ENCODE assay signal across 23 cellular contexts in the genomic region with DNA sequence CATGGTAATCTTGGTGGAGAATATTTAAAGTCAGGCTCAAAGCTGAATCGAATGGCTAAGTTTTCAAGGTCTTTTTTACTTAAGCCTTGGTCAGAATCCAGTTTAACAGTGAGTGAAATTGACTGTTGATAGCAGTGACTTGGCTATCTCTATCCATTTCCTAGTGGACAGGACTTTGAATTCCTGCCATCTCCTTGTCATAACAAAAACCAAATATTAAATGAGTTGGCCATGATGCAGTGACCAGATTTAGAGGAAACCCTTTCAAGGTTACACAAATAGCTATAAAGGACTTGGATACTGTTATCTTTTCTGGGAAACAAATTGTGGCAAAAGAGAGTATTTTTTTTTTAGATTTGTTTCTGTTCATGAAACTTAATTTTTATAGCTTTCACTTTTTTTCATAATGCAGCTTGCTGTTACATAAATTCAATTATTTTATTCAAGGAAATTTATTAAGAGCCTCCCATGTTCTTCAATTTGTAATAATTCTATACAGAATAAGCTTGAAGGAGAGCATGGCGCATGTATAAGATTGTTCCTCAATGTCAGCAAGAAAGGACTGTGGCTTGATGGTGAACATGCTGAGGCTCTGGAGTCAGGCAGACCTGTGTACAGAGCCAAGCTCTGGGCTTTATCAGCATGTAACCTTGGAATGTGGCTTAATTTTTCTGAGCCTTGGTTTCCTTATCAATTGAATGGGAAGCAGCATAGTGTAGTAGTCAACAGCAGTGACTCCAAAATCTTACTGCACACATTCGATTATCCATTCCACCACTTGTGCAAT.
DNase-seq lines count a peak whose midpoint lies in the region; ATAC-seq, FAIRE-seq and TF ChIP-seq lines count a peak whose summit lies in the region.
"Had no signal": no experiment of that assay in that cellular context is flagged by ENCODE, and none has a peak within 500 bp of the region (broad histone marks: within the 10 kb centered on the region; RNA-seq: fewer than 3 reads in every experiment).

No MANE protein-coding gene starts in this region.

- no peak overlapping the region for H3K4me2 ChIP-seq in HepG2 (ENCODE audit: low read depth, low read length)
- H3K4me2 ChIP-seq: BLaER1 treated with 17β-estradiol and CSF1 and Interleukin-3, amounts not matched to agents 10 nM and 100 nM; GM23338 had no signal

- CTCF ChIA-PET in HepG2 (lab: Yijun Ruan, JAX; ENCODE audit: low intra/inter-chr PET ratio, low total read pairs), result no interaction called here

- TF ChIP-seq CTCF in right lobe of liver (IDR thresholded peaks at IDR 0.05), result no peak
- TF ChIP-seq CTCF in HepG2 (CRISPR knock-in tag; IDR thresholded peaks at IDR 0.05), result no peak
- no peak for TF ChIP-seq CTCF in fibroblast of pulmonary artery (IDR thresholded peaks at IDR 0.05; ENCODE audit: low read length, missing control alignments)
- no peak for TF ChIP-seq CTCF in CD14-positive monocyte (IDR thresholded peaks at IDR 0.05)

- H3K4me3 ChIP-seq in right lobe of liver (no peak overlapping the region), HepG2 (replicated peaks in 1 of 3; ENCODE audit: insufficient read depth in 1 of 3, low read depth in 2 of 3, low read length in 3 of 3) (no peak overlapping the region), fibroblast of pulmonary artery (replicated peaks; ENCODE audit: low read depth, low read length) (no peak overlapping the region), right cardiac atrium (ENCODE audit: low read length) (no peak overlapping the region)
- H3K4me3 ChIP-seq: BLaER1 treated with 17β-estradiol and CSF1 and Interleukin-3, amounts not matched to agents 10 nM and 100 nM; GM23338; SK-N-MC had no signal

- in situ Hi-C loops in HepG2 (cut with HindIII; ENCODE audit: extremely low pct_ligation_motif_present, low pct_unique_long_range_greater_than_20kb), result no loop called here

- TF ChIP-seq POLR2A in right lobe of liver (IDR thresholded peaks at IDR 0.05) (no peak), HepG2 (IDR thresholded peaks at IDR 0.05; ENCODE audit: insufficient read depth in 1 of 2, low read depth in 2 of 2, low read length in 2 of 2) (no peak), GM12891 (IDR thresholded peaks at IDR 0.05; ENCODE audit: low read depth, low read length) (no peak)

- intact Hi-C loops in right lobe of liver (cut with DNase I) (no loop called here), HepG2 (cut with micrococcal nuclease; ENCODE audit: unreplicated experiment) (no loop called here), right cardiac atrium (cut with DNase I) (no loop called here), CD14-positive monocyte (cut with micrococcal nuclease) (no loop called here)

- H3K4me1 ChIP-seq in right lobe of liver, result no peaks in the 10 kb centered on the region
- H3K4me1 ChIP-seq in HepG2 (ENCODE audit: insufficient read depth, low read length), result peaks cover 8% of the 10 kb centered on the region
- peaks cover 5% of the 10 kb centered on the region for H3K4me1 ChIP-seq in right cardiac atrium (ENCODE audit: control insufficient read depth, insufficient read depth, low read length)
- H3K4me1 ChIP-seq: BLaER1 treated with 17β-estradiol and CSF1 and Interleukin-3, amounts not matched to agents 10 nM and 100 nM had no signal

- POLR2A ChIA-PET in HepG2 (lab: Yijun Ruan, JAX), result no interaction called here

- no peaks in the 10 kb centered on the region for H3K9me3 ChIP-seq in right lobe of liver
- H3K9me3 ChIP-seq in HepG2 (ENCODE audit: low read length), result no peaks in the 10 kb centered on the region
- no peaks in the 10 kb centered on the region for H3K9me3 ChIP-seq in right cardiac atrium (ENCODE audit: control insufficient read depth, low read length)

- no peaks in the 10 kb centered on the region for H3K36me3 Mint-ChIP-seq in CD14-positive monocyte
- H3K36me3 Mint-ChIP-seq: CD4-positive, alpha-beta memory T cell had no signal

- TF ChIP-seq RAD21 in HepG2 (CRISPR knock-in tag; IDR thresholded peaks at IDR 0.05), result no peak

- TF ChIP-seq EP300 in HepG2 (IDR thresholded peaks at IDR 0.05; ENCODE audit: low read depth in 2 of 2, low read length in 2 of 2), result no peak
- no peak for TF ChIP-seq EP300 in HepG2 (CRISPR knock-in tag; IDR thresholded peaks at IDR 0.05; ENCODE audit: borderline replicate concordance)

- DNase-seq in right lobe of liver (no peak), HepG2 (ENCODE audit: low spot score) (no peak), fibroblast of pulmonary artery (ENCODE audit: low read depth) (peak; percentile 14), right cardiac atrium (no peak), GM12891 (ENCODE audit: insufficient read length, low spot score) (no peak), HuH-7.5 (ENCODE audit: low spot score) (no peak), CD14-positive monocyte (ENCODE audit: low spot score) (no peak)
- DNase-seq: AML-193; CD4-positive, alpha-beta memory T cell; COR-L47; DMS53; H9; KG1; MM.1S; NCI-H2029; NCI-H446 treated with DMSO at 0.1 percent for 48 hours; NCI-H526 treated with DMSO at 0.1 percent for 48 hours; SIG-M5 had no signal

- H3K27me3 ChIP-seq in right lobe of liver (no peaks in the 10 kb centered on the region), HepG2 (ENCODE audit: control insufficient read depth in 1 of 2, insufficient read depth in 2 of 2, low read length in 2 of 2) (no peaks in the 10 kb centered on the region), right cardiac atrium (ENCODE audit: control insufficient read depth, insufficient read depth) (no peaks in the 10 kb centered on the region)
- H3K27me3 ChIP-seq: BLaER1 treated with 17β-estradiol and CSF1 and Interleukin-3, amounts not matched to agents 10 nM and 100 nM had no signal

- no peaks in the 10 kb centered on the region for H4K20me1 ChIP-seq in HepG2 (ENCODE audit: insufficient read depth, low read length)
- H4K20me1 ChIP-seq: BLaER1 treated with 17β-estradiol and CSF1 and Interleukin-3, amounts not matched to agents 10 nM and 100 nM had no signal

- no peaks in the 10 kb centered on the region for H3K79me2 ChIP-seq in HepG2 (ENCODE audit: insufficient read depth, low read length)

- ATAC-seq in right lobe of liver (peak in 3 of 4 donors; percentile 9 to 64 (median 34)), HepG2 (no peak), right cardiac atrium (peak; percentile 59 to 88)
- ATAC-seq: GM23338 had no signal

- H3K9ac ChIP-seq in HepG2 (ENCODE audit: insufficient read depth, low read depth, low read length), result no peak overlapping the region
- H3K9ac ChIP-seq: BLaER1 treated with 17β-estradiol and CSF1 and Interleukin-3, amounts not matched to agents 10 nM and 100 nM had no signal

- no peaks in the 10 kb centered on the region for H3K36me3 ChIP-seq in right lobe of liver
- no peaks in the 10 kb centered on the region for H3K36me3 ChIP-seq in HepG2 (replicated peaks in 1 of 2; ENCODE audit: control insufficient read depth in 1 of 2, insufficient read depth in 2 of 2, low read length in 2 of 2)
- H3K36me3 ChIP-seq: BLaER1 treated with 17β-estradiol and CSF1 and Interleukin-3, amounts not matched to agents 10 nM and 100 nM had no signal

- no peaks in the 10 kb centered on the region for H3K4me1 Mint-ChIP-seq in CD14-positive monocyte
- H3K4me1 Mint-ChIP-seq: CD4-positive, alpha-beta memory T cell; GM23338 had no signal

- no TSS peak for BruUV-seq in HepG2 (replicated peaks; lab: Mats Ljungman, UMichigan)

- peaks cover 0 to 8% (median 2%) of the 10 kb centered on the region in 7 donors for H3K9me3 Mint-ChIP-seq in CD14-positive monocyte

- H3K4me3 Mint-ChIP-seq in CD14-positive monocyte, result no peak overlapping the region
- H3K4me3 Mint-ChIP-seq: CD4-positive, alpha-beta memory T cell; GM23338; H9 had no signal

- H3K27ac ChIP-seq in right lobe of liver, result no peak overlapping the region
- no peak overlapping the region for H3K27ac ChIP-seq in HepG2 (ENCODE audit: extremely low read length, insufficient read depth, low read length)
- H3K27ac ChIP-seq in right cardiac atrium (ENCODE audit: low read length), result no peak overlapping the region
- H3K27ac ChIP-seq: BLaER1 treated with 17β-estradiol and CSF1 and Interleukin-3, amounts not matched to agents 10 nM and 100 nM; RWPE1; SK-N-MC had no signal

- 36% methylated on average over 3 of the region's 3 CpGs for WGBS in right lobe of liver (ENCODE audit: insufficient coverage, low coverage, low lambda C conversion rate, missing lambda C conversion rate)
- 20% methylated on average over 3 of the region's 3 CpGs for WGBS in HepG2 (ENCODE audit: low lambda C conversion rate)
- 40% methylated on average over 3 of the region's 3 CpGs for WGBS in right cardiac atrium

- H3K27ac Mint-ChIP-seq in CD14-positive monocyte, result peak overlapping the region in 1 of 7 donors; percentile 48
- H3K27ac Mint-ChIP-seq: CD4-positive, alpha-beta memory T cell; GM23338; H9 had no signal

- peaks cover 2 to 6% (median 3%) of the 10 kb centered on the region in 3 donors for H3K27me3 Mint-ChIP-seq in CD14-positive monocyte (ENCODE audit: low read depth in 3 of 3)

- no peak overlapping the region for H2AFZ ChIP-seq in HepG2 (ENCODE audit: low read length)
- H2AFZ ChIP-seq: GM23338 had no signal

- FAIRE-seq in HepG2 (lab: Jason Lieb, UNC) (no peak), GM12891 (lab: Jason Lieb, UNC) (no peak)
- FAIRE-seq: A204.1 had no signal

TF ChIP-seq in HepG2, 621 proteins besides CTCF, POLR2A, EP300 and RAD21 (continues in another document):
- no peak for TF ChIP-seq IRX3 (CRISPR knock-in tag; IDR thresholded peaks at IDR 0.05; ENCODE audit: borderline replicate concordance, low read depth)

TF ChIP-seq in GM12891, 5 proteins besides CTCF, POLR2A, EP300 and RAD21:
- no peak for TF ChIP-seq POU2F2 (IDR thresholded peaks at IDR 0.05; ENCODE audit: low read depth, low read length)
- TF ChIP-seq POLR2AphosphoS5 (IDR thresholded peaks at IDR 0.05; ENCODE audit: low read depth, low read length), result no peak
- TF ChIP-seq SPI1 (IDR thresholded peaks at IDR 0.05; ENCODE audit: low read depth, low read length), result no peak
- TF ChIP-seq PAX5 (IDR thresholded peaks at IDR 0.05; ENCODE audit: insufficient read depth, low read length, severe bottlenecking), result no peak
- no peak for TF ChIP-seq TAF1 (IDR thresholded peaks at IDR 0.05; ENCODE audit: low read depth, low read length)
TF ChIP-seq in GM12891: peak in this region for 0.
